10 cellular contexts compared by ENCODE assay signal in the genomic region with DNA sequence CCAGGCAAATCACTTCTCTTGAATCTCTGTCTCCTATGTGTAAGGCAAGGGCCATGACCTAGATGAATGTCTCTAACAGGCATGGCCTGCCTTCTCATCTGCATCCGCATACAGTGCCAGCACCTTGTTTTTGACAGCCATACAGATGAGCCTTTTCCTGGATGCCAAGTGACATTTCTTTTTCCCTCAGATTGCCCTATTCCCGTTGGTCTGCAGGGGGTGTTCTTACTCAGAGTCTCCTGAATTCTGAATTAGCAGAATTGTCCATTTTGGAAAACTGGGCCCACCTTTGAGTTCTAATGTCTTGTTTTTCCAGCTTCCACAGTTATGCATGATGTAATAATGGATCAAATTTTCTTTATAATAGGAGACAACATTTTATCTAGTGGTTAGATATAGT.
DNase-seq lines count a peak whose midpoint lies in the region; ATAC-seq and TF ChIP-seq lines count a peak whose summit lies in the region.
"Had no signal": no experiment of that assay in that cellular context is flagged by ENCODE, and none has a peak within 500 bp of the region (broad histone marks: within the 10 kb centered on the region; RNA-seq: fewer than 3 reads in every experiment).

No MANE protein-coding gene starts in this region.

- no peaks in the 10 kb centered on the region for H4K20me1 ChIP-seq in hepatocyte (ENCODE audit: insufficient read depth, poor library complexity, severe bottlenecking)

- TF ChIP-seq CTCF in VCaP (conservative IDR thresholded peaks at IDR 0.05) (peak; percentile 73), hepatocyte (IDR thresholded peaks at IDR 0.05; ENCODE audit: poor library complexity) (peak; percentile 33)

- no peak overlapping the region for H3K4me2 ChIP-seq in hepatocyte

- no peaks in the 10 kb centered on the region for H3K9me3 ChIP-seq in hepatocyte (ENCODE audit: low read depth)

- peaks cover 11% of the 10 kb centered on the region for H3K27me3 ChIP-seq in hepatocyte

- no peaks in the 10 kb centered on the region for H3K36me3 ChIP-seq in hepatocyte (replicated peaks; ENCODE audit: insufficient read depth, low read depth)

- H3K9me2 ChIP-seq in hepatocyte (replicated peaks; ENCODE audit: insufficient read depth) = no peaks in the 10 kb centered on the region

- WGBS in hepatocyte (ENCODE audit: low lambda C conversion rate, missing lambda C conversion rate) = 60% methylated on average over 2 of the region's 2 CpGs

- no peak overlapping the region for H2AFZ ChIP-seq in hepatocyte

- no peak overlapping the region for H3K27ac ChIP-seq in VCaP
- no peak overlapping the region for H3K27ac ChIP-seq in hepatocyte
- H3K27ac ChIP-seq: RWPE1 had no signal

- no peaks in the 10 kb centered on the region for H3K79me2 ChIP-seq in hepatocyte

- H3K4me1 ChIP-seq in hepatocyte (ENCODE audit: insufficient read depth) = no peaks in the 10 kb centered on the region

- DNase-seq in ACHN (peak; percentile 6), GM03348 (ENCODE audit: low spot score) (peak; percentile 21), hepatocyte (ENCODE audit: low spot score) (no peak), anterior cingulate cortex (lab: John Stamatoyannopoulos, UW) (no peak), NCI-H748 treated with DMSO at 0.1 percent for 48 hours (lab: John Stamatoyannopoulos, UW) (no peak), NCI-H2107 (lab: John Stamatoyannopoulos, UW) (no peak)
- DNase-seq: activated T-cell treated with anti-CD3 and anti-CD28 coated beads, Interleukin-2, amount 50 U/mL, for 48 hours had no signal

- H3K4me3 ChIP-seq in hepatocyte = no peak overlapping the region

- in situ Hi-C loops in ACHN (cut with HindIII; ENCODE audit: low pct_ligation_motif_present, low pct_unique_long_range_greater_than_20kb, low sequenced_read_pairs) = loop anchor here (25.0 kb wide), 1 partner anchor 91 kb away; no protein-coding TSS in a partner anchor

- ATAC-seq in GM18511 (IDR thresholded peaks at IDR 0.05; ENCODE audit: unreplicated experiment) = no peak

Comparison
In these comparisons a context has a peak if more than half of its experiments do, and no peak if none do; other contexts are left out.
1. DNase-seq: peak in ACHN (single experiment) and GM03348 (single experiment); none in hepatocyte (single experiment), anterior cingulate cortex (0 of 58), NCI-H748 treated with DMSO at 0.1 percent for 48 hours (single experiment) and NCI-H2107 (single experiment).